ENCODE assay signal across 8 cellular contexts in the genomic region with DNA sequence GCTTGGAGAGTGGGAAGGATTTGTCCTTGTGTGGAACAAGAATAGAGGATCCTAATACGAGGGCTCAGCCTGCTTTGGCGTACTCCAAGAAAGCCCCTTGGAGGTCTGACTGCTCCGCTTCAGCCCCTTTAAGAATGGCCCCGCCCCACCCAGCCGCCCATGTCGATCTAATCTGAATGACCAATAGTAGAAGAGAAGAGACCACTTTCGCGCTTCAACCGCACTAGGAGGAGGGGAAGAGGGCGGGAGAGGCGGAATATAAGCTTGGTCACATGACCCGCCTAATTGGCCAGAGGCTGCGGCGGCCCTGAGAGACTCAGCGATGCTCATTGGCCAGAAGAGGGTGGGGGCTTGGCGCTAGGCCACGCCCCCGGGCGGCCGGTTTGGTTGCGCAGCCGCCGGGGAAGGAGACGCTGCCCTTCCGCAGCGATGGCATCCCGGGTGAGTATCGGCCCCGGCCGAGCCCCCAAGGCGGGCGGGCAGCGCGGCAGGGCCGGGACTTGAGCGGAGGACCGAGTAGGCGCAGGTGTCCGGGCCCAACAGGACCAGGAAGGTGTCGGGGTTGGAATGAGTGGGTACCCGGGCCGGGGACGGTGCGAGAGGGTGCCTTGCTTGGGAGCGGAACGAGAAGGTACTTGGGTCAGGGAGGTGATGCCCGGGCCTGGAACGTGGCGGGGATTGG.
A peak's percentile ranks its signal among the peaks of the same experiment; 100 is the strongest.
DNase-seq lines count a peak whose midpoint lies in the region; ATAC-seq and TF ChIP-seq lines count a peak whose summit lies in the region.

A gene with protein sequence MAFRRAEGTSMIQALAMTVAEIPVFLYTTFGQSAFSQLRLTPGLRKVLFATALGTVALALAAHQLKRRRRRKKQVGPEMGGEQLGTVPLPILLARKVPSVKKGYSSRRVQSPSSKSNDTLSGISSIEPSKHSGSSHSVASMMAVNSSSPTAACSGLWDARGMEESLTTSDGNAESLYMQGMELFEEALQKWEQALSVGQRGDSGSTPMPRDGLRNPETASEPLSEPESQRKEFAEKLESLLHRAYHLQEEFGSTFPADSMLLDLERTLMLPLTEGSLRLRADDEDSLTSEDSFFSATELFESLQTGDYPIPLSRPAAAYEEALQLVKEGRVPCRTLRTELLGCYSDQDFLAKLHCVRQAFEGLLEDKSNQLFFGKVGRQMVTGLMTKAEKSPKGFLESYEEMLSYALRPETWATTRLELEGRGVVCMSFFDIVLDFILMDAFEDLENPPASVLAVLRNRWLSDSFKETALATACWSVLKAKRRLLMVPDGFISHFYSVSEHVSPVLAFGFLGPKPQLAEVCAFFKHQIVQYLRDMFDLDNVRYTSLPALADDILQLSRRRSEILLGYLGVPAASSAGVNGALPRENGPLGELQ (plus strand): TSS at position 386 of the 682 bp plus-strand sequence. CDS start 3,969 bp downstream, outside the sequence.

- H3K4me3 ChIP-seq in AG09309 (ENCODE audit: control insufficient read depth, low read depth, low read length): peak within 1 kb of the TSS; percentile 98

- DNase-seq in AG09309 (ENCODE audit: low read depth) (peak; percentile 95), NCI-H446 (lab: John Stamatoyannopoulos, UW) (peak; percentile 95), cerebellar cortex (ENCODE audit: low spot score) (peak; percentile 100), islet precursor cell (peak; percentile 99)
- DNase-seq in stimulated activated CD4-positive, alpha-beta T cell treated with anti-CD3 and anti-CD28 coated beads, Interleukin-12 subunit alpha, Interleukin-12 subunit beta, amount 100 ng/mL, for 48 hours (ENCODE audit: low read depth in 2 of 3, low spot score in 1 of 3): peak; percentile 88 to 93 (median 91)

- no peak for TF ChIP-seq CTCF in AG09309 (IDR thresholded peaks at IDR 0.05; ENCODE audit: control insufficient read depth, insufficient read depth, low read depth, low read length, missing control alignments)

- ATAC-seq in GM19025 (IDR thresholded peaks at IDR 0.05; ENCODE audit: low read depth, unreplicated experiment): peak; percentile 98
- peak; percentile 97 for ATAC-seq in HG03342 (IDR thresholded peaks at IDR 0.05; ENCODE audit: unreplicated experiment)
- ATAC-seq in activated CD4-positive, CD25-positive, alpha-beta regulatory T cell treated with anti-CD3 and anti-CD28 coated beads, Interleukin-2, amount 50 U/mL, for 24 hours: peak; percentile 99

Comparison
In these comparisons a context has a peak if more than half of its experiments do, and no peak if none do; other contexts are left out.
1. Peak in every context shown above with its lines: DNase-seq, ATAC-seq and H3K4me3 ChIP-seq.